Comparison of ENCODE assay signal across 15 cellular contexts in the genomic region with DNA sequence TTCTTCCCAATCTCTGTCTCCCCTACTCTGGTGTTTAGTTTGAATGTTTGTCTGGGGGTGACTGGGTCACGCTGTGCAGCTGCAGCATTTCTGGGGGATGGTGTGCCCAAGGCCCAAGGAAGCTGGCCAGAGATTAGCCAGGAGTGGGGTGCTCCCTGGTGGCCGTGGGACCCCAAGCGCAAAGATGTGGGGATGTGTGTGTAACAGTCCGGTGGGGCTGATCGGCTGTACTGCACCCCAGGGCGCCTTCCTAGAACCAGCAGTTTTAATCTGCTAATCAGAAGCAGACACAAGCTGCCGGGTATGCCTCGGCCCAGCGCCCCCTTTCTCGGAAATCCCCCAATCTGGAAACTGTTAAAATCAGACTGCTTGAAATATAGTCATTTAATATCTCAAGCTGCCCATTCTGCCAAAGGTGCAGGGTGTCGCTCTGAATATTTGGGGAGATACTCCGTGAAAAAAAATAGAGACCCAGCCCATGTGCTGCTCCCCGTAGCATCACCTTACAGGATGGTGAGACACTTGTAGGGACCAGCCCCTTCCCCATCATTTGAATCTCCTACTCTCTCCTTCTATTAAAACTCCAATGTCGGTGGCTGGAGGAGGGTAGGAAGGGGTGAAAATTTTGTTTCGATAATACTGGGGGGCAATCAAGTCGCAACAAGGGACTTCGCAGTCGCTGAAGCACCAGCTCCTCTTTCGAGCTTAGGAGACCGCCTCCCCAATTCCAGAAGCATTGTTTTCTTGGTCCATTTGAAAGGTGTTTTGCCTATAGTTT. TPM values are rescaled to one million over a fixed set of nuclear protein-coding genes. Genes with fewer than 3 reads are reported as not detected.
DNase-seq lines count a peak whose midpoint lies in the region; ATAC-seq and TF ChIP-seq lines count a peak whose summit lies in the region.
"Had no signal": no experiment of that assay in that cellular context is flagged by ENCODE, and none has a peak within 500 bp of the region (broad histone marks: within the 10 kb centered on the region; RNA-seq: fewer than 3 reads in every experiment).

No MANE protein-coding gene starts in this region.

- no peaks in the 10 kb centered on the region for H3K9me3 Mint-ChIP-seq in activated CD4-positive, alpha-beta T cell treated with anti-CD3 and anti-CD28 coated beads, Interleukin-2, amount 10 ng/mL, durations not matched to agents 24 days and 14 days
- H3K9me3 Mint-ChIP-seq: activated T-helper 17 cell treated with anti-CD3 and anti-CD28 coated beads, Interleukin-2, amount 50 U/mL, for 72 hours; CD4-positive, alpha-beta T cell had no signal

- no peaks in the 10 kb centered on the region for H3K79me2 ChIP-seq in neural cell (replicated peaks; ENCODE audit: insufficient read depth, low read length)

- H3K4me1 ChIP-seq in BE2C: peaks cover 20% of the 10 kb centered on the region

- no peaks in the 10 kb centered on the region for H3K36me3 ChIP-seq in BE2C
- peaks cover 4% of the 10 kb centered on the region for H3K36me3 ChIP-seq in WERI-Rb-1
- no peaks in the 10 kb centered on the region for H3K36me3 ChIP-seq in neural cell (ENCODE audit: insufficient read depth, low read length)

- TF ChIP-seq CTCF in BE2C (IDR thresholded peaks at IDR 0.05; ENCODE audit: low read depth, low read length) (0 out of 2 replicates have a peak, but pooled peaks have one; percentile 8), HFF-Myc (IDR thresholded peaks at IDR 0.05; ENCODE audit: low read depth, low read length, missing control alignments) (peak; percentile 28), WERI-Rb-1 (IDR thresholded peaks at IDR 0.05; ENCODE audit: low read depth, low read length) (peak; percentile 28; the same call in 1 of the 2 replicates), neural cell (IDR thresholded peaks at IDR 0.05; ENCODE audit: poor library complexity, severe bottlenecking) (peak; percentile 44)

- DNase-seq in BE2C: no peak
- DNase-seq in HFF-Myc (ENCODE audit: extremely low read depth, low read depth): no peak
- DNase-seq in WERI-Rb-1: no peak
- no peak for DNase-seq in globus pallidus (ENCODE audit: low spot score)
- no peak for DNase-seq in GDM1 (lab: John Stamatoyannopoulos, UW)
- no peak for DNase-seq in activated CD4-positive, alpha-beta T cell treated with anti-CD3 and anti-CD28 coated beads, Interleukin-2, amount 10 ng/mL, durations not matched to agents 24 days and 14 days
- DNase-seq: activated CD4-positive, alpha-beta T cell treated with anti-CD3 and anti-CD28 coated beads, Interleukin-2, amount 50 U/mL, for 1 hour; CD4-positive, alpha-beta T cell; effector CD4-positive, alpha-beta T cell; NCI-H1105; NCI-H446; stimulated activated naive CD4-positive, alpha-beta T cell had no signal

- H4K20me1 ChIP-seq in neural cell (ENCODE audit: insufficient read depth): no peaks in the 10 kb centered on the region

- H3K27me3 Mint-ChIP-seq in activated CD4-positive, alpha-beta T cell treated with anti-CD3 and anti-CD28 coated beads, Interleukin-2, amount 10 ng/mL, durations not matched to agents 24 days and 14 days: peaks cover 93% of the 10 kb centered on the region

- intact Hi-C loops in activated CD4-positive, alpha-beta T cell treated with anti-CD3 and anti-CD28 coated beads, Interleukin-2, amount 10 ng/mL, durations not matched to agents 24 days and 14 days (cut with micrococcal nuclease): loop anchor here (10.0 kb wide), 1 partner anchor 361 kb away; the partner anchor contains the start of gene GPR84

- H3K9ac ChIP-seq in neural cell (ENCODE audit: low read length): no peak overlapping the region

- ATAC-seq in GM19463 (IDR thresholded peaks at IDR 0.05; ENCODE audit: unreplicated experiment): no peak
- ATAC-seq: activated T-helper 17 cell treated with anti-CD3 and anti-CD28 coated beads, Interleukin-2, amount 50 U/mL, for 72 hours had no signal

- H3K27ac ChIP-seq in WERI-Rb-1 (peak overlapping the region; percentile 36), neural cell (ENCODE audit: low read length) (no peak overlapping the region)

- no peaks in the 10 kb centered on the region for H3K36me3 Mint-ChIP-seq in activated CD4-positive, alpha-beta T cell treated with anti-CD3 and anti-CD28 coated beads, Interleukin-2, amount 10 ng/mL, durations not matched to agents 24 days and 14 days (ENCODE audit: low read depth)

- no peaks in the 10 kb centered on the region for H3K9me2 ChIP-seq in neural cell (ENCODE audit: insufficient read depth, low read length)

- H3K9me3 ChIP-seq in BE2C (no peaks in the 10 kb centered on the region), WERI-Rb-1 (ENCODE audit: severe bottlenecking) (no peaks in the 10 kb centered on the region), neural cell (ENCODE audit: low read length) (no peaks in the 10 kb centered on the region)

- TF ChIP-seq RAD21 in neural cell (conservative IDR thresholded peaks at IDR 0.05): peak; percentile 53

- peaks cover 23% of the 10 kb centered on the region for H3K4me1 Mint-ChIP-seq in activated CD4-positive, alpha-beta T cell treated with anti-CD3 and anti-CD28 coated beads, Interleukin-2, amount 10 ng/mL, durations not matched to agents 24 days and 14 days

- H3K27me3 ChIP-seq in BE2C (no peaks in the 10 kb centered on the region), WERI-Rb-1 (ENCODE audit: insufficient read depth, low read depth, severe bottlenecking) (no peaks in the 10 kb centered on the region), neural cell (ENCODE audit: insufficient read depth, low read depth, low read length) (peaks cover 99% of the 10 kb centered on the region)

- no peak overlapping the region for H3K27ac Mint-ChIP-seq in activated CD4-positive, alpha-beta T cell treated with anti-CD3 and anti-CD28 coated beads, Interleukin-2, amount 10 ng/mL, durations not matched to agents 24 days and 14 days
- H3K27ac Mint-ChIP-seq: activated T-helper 17 cell treated with anti-CD3 and anti-CD28 coated beads, Interleukin-2, amount 50 U/mL, for 72 hours; CD4-positive, alpha-beta T cell had no signal

- no peak overlapping the region for H3K4me2 ChIP-seq in neural cell (ENCODE audit: low read length)

- H3K4me3 ChIP-seq in BE2C (ENCODE audit: low read depth, low read length) (no peak overlapping the region), HFF-Myc (replicated peaks; ENCODE audit: low read depth, low read length) (no peak overlapping the region), WERI-Rb-1 (ENCODE audit: low read depth, low read length) (no peak overlapping the region), neural cell (ENCODE audit: low read length) (no peak overlapping the region)

- TF ChIP-seq EP300 in neural cell (conservative IDR thresholded peaks at IDR 0.05; ENCODE audit: poor library complexity, severe bottlenecking): no peak

- H3F3A ChIP-seq in neural cell (ENCODE audit: insufficient read depth, low read length, poor library complexity, severe bottlenecking): no peaks in the 10 kb centered on the region

- H3K4me3 Mint-ChIP-seq in activated CD4-positive, alpha-beta T cell treated with anti-CD3 and anti-CD28 coated beads, Interleukin-2, amount 10 ng/mL, durations not matched to agents 24 days and 14 days: no peak overlapping the region
- H3K4me3 Mint-ChIP-seq: activated T-helper 17 cell treated with anti-CD3 and anti-CD28 coated beads, Interleukin-2, amount 50 U/mL, for 72 hours; CD4-positive, alpha-beta T cell had no signal

- no peak overlapping the region for H2AFZ ChIP-seq in neural cell (ENCODE audit: low read depth, low read length)

TF ChIP-seq in neural cell, 6 proteins besides CTCF, POLR2A, EP300 and RAD21 (continues in another document):
- TF ChIP-seq SMC3 (conservative IDR thresholded peaks at IDR 0.05; ENCODE audit: poor library complexity) (peak; percentile 55), POLR2AphosphoS5 (IDR thresholded peaks at IDR 0.05) (no peak)

RNA-seq across cellular contexts. Expression of gene HOXC9, which starts 4.3 kb away (rescaled TPM):
- polyA plus RNA-seq in BE2C (2012; ENCODE audit: insufficient read depth, insufficient read length, low read depth): 33.9 TPM
- not detected in 2 replicates for polyA plus RNA-seq in neural cell
- polyA minus RNA-seq in neural cell: not detected in 2 replicates
- total RNA-seq in activated CD4-positive, alpha-beta T cell treated with anti-CD3 and anti-CD28 coated beads, Interleukin-2, amount 10 ng/mL, durations not matched to agents 24 days and 14 days: not detected in 2 replicates
- total RNA-seq: activated T-helper 17 cell treated with anti-CD3 and anti-CD28 coated beads, Interleukin-2, amount 50 U/mL, for 72 hours; CD4-positive, alpha-beta T cell had no signal

RNA-seq across cellular contexts. Expression of gene HOXC8, which starts 4.5 kb away (rescaled TPM):
- polyA plus RNA-seq in BE2C (2012; ENCODE audit: insufficient read depth, insufficient read length, low read depth): 24.8 TPM
- not detected in 2 replicates for polyA plus RNA-seq in neural cell
- not detected in 2 replicates for polyA minus RNA-seq in neural cell
- not detected in 2 replicates for total RNA-seq in activated CD4-positive, alpha-beta T cell treated with anti-CD3 and anti-CD28 coated beads, Interleukin-2, amount 10 ng/mL, durations not matched to agents 24 days and 14 days
- total RNA-seq: activated T-helper 17 cell treated with anti-CD3 and anti-CD28 coated beads, Interleukin-2, amount 50 U/mL, for 72 hours; CD4-positive, alpha-beta T cell had no signal

RNA-seq across cellular contexts. Expression of gene HOXC10, which starts 19.3 kb away (rescaled TPM):
- polyA plus RNA-seq in BE2C (2012; ENCODE audit: insufficient read depth, insufficient read length, low read depth): 49.3 TPM
- not detected in 2 replicates for polyA plus RNA-seq in neural cell
- polyA minus RNA-seq in neural cell: not detected in 2 replicates
- total RNA-seq in activated CD4-positive, alpha-beta T cell treated with anti-CD3 and anti-CD28 coated beads, Interleukin-2, amount 10 ng/mL, durations not matched to agents 24 days and 14 days: not detected in 2 replicates
- total RNA-seq: activated T-helper 17 cell treated with anti-CD3 and anti-CD28 coated beads, Interleukin-2, amount 50 U/mL, for 72 hours; CD4-positive, alpha-beta T cell had no signal

RNA-seq across cellular contexts. Expression of gene HOXC6, which starts 24.0 kb away (rescaled TPM):
- 45.2 TPM for polyA plus RNA-seq in BE2C (2012; ENCODE audit: insufficient read depth, insufficient read length, low read depth)
- not detected in 2 replicates for polyA plus RNA-seq in neural cell
- not detected in 2 replicates for polyA minus RNA-seq in neural cell
- not detected in 2 replicates for total RNA-seq in activated CD4-positive, alpha-beta T cell treated with anti-CD3 and anti-CD28 coated beads, Interleukin-2, amount 10 ng/mL, durations not matched to agents 24 days and 14 days
- total RNA-seq: activated T-helper 17 cell treated with anti-CD3 and anti-CD28 coated beads, Interleukin-2, amount 50 U/mL, for 72 hours; CD4-positive, alpha-beta T cell had no signal

RNA-seq across cellular contexts. Expression of gene HOXC5, which starts 28.6 kb away (rescaled TPM):
- 8.1 TPM for polyA plus RNA-seq in BE2C (2012; ENCODE audit: insufficient read depth, insufficient read length, low read depth)
- not detected in 2 replicates for polyA plus RNA-seq in neural cell
- not detected in 2 replicates for polyA minus RNA-seq in neural cell
- total RNA-seq in activated CD4-positive, alpha-beta T cell treated with anti-CD3 and anti-CD28 coated beads, Interleukin-2, amount 10 ng/mL, durations not matched to agents 24 days and 14 days: not detected in 2 replicates
- total RNA-seq: activated T-helper 17 cell treated with anti-CD3 and anti-CD28 coated beads, Interleukin-2, amount 50 U/mL, for 72 hours; CD4-positive, alpha-beta T cell had no signal
